Comparison of ENCODE assay signal across 11 cellular contexts in genomic region chr15:42890161-42890913, GRCh38. TPM values are rescaled to one million over a fixed set of nuclear protein-coding genes. Genes with fewer than 3 reads are reported as not detected.
DNase-seq lines count a peak whose midpoint lies in the region; ATAC-seq and TF ChIP-seq lines count a peak whose summit lies in the region.
"Had no signal": no experiment of that assay in that cellular context is flagged by ENCODE, and none has a peak within 500 bp of the region (broad histone marks: within the 10 kb centered on the region; RNA-seq: fewer than 3 reads in every experiment).

No MANE protein-coding gene starts in this region.

- H3K4me3 ChIP-seq in AG04450 (ENCODE audit: low read depth, low read length) (no peak overlapping the region), mammary epithelial cell (replicated peaks in 1 of 3; ENCODE audit: insufficient read depth in 1 of 3, low read depth in 2 of 3, low read length in 3 of 3) (no peak overlapping the region), gastrocnemius medialis (no peak overlapping the region)

- in situ Hi-C loops in mammary epithelial cell (cut with MboI; ENCODE audit: low sequenced_read_pairs in 2 of 2) (no loop called here), gastrocnemius medialis (cut with MboI; ENCODE audit: low sequenced_read_pairs in 4 of 4) (no loop called here)

- peak overlapping the region; percentile 58 for H3K27ac ChIP-seq in AG04450 (ENCODE audit: low read depth, low read length)
- peak overlapping the region; percentile 6 for H3K27ac ChIP-seq in mammary epithelial cell (ENCODE audit: insufficient read depth, low read depth, low read length)
- H3K27ac ChIP-seq in gastrocnemius medialis = no peak overlapping the region

- no peaks in the 10 kb centered on the region for H3K4me1 Mint-ChIP-seq in endothelial cell (ENCODE audit: unreplicated experiment)

- H3K36me3 ChIP-seq in mammary epithelial cell (ENCODE audit: insufficient read depth, low read length) = no peaks in the 10 kb centered on the region
- H3K36me3 ChIP-seq in gastrocnemius medialis = no peaks in the 10 kb centered on the region

- H3K9ac ChIP-seq in mammary epithelial cell (ENCODE audit: insufficient read depth, low read length) = no peak overlapping the region

- H3K4me3 Mint-ChIP-seq in endothelial cell (ENCODE audit: unreplicated experiment) = no peak overlapping the region
- H3K4me3 Mint-ChIP-seq: CD4-positive, alpha-beta T cell had no signal

- H4K20me1 ChIP-seq in mammary epithelial cell (ENCODE audit: insufficient read depth, low read length) = no peaks in the 10 kb centered on the region

- POLR2A ChIA-PET in AG04450 (lab: Yijun Ruan, JAX) = interaction anchor here (0.7 kb wide), 1 partner anchor 18 kb away, joined by 5 read pairs; no protein-coding TSS in a partner anchor

- peaks cover 21% of the 10 kb centered on the region for H3K4me1 ChIP-seq in mammary epithelial cell (ENCODE audit: insufficient read depth, low read length)
- H3K4me1 ChIP-seq in gastrocnemius medialis = peaks cover 7 to 9% of the 10 kb centered on the region in 2 donors

- ATAC-seq in gastrocnemius medialis = no peak

- no TSS peak for BruUV-seq in mammary epithelial cell (replicated peaks; lab: Mats Ljungman, UMichigan)

- peaks cover 3% of the 10 kb centered on the region for H3K9me3 ChIP-seq in AG04450 (ENCODE audit: control insufficient read depth, insufficient read depth, low read length)
- H3K9me3 ChIP-seq in mammary epithelial cell (replicated peaks; ENCODE audit: insufficient read depth, low read length) = peaks cover 3% of the 10 kb centered on the region
- H3K9me3 ChIP-seq in gastrocnemius medialis = no peaks in the 10 kb centered on the region

- CTCF ChIA-PET in AG04450 (lab: Charles Lee) (no interaction called here), mammary epithelial cell (lab: Charles Lee; ENCODE audit: low non-redundant PET) (interaction anchor here (0.7 kb wide), 1 partner anchor 525 kb away, joined by 3 read pairs; no protein-coding TSS in a partner anchor)

- H3K9me3 Mint-ChIP-seq in endothelial cell (ENCODE audit: unreplicated experiment) = no peaks in the 10 kb centered on the region

- H3K4me2 ChIP-seq in mammary epithelial cell (ENCODE audit: insufficient read depth, low read depth, low read length) = peak overlapping the region; percentile 62

- peaks cover 14% of the 10 kb centered on the region for H3K36me3 Mint-ChIP-seq in endothelial cell (ENCODE audit: low read depth, unreplicated experiment)

- TF ChIP-seq POLR2A in gastrocnemius medialis (IDR thresholded peaks at IDR 0.05) = no peak

- 46% methylated on average over 2 of the region's 2 CpGs for WGBS in mammary epithelial cell (ENCODE audit: low coverage, missing lambda C conversion rate)

- H3K27ac Mint-ChIP-seq in endothelial cell (ENCODE audit: unreplicated experiment) = no peak overlapping the region
- H3K27ac Mint-ChIP-seq: CD4-positive, alpha-beta T cell had no signal

- intact Hi-C loops in mammary epithelial cell (cut with micrococcal nuclease) = loop anchor here (5.0 kb wide), 1 partner anchor 33 kb away; no protein-coding TSS in a partner anchor
- intact Hi-C loops in gastrocnemius medialis (cut with DNase I; ENCODE audit: low total_unique reads) = no loop called here

- TF ChIP-seq CTCF in AG04450 (IDR thresholded peaks at IDR 0.05; ENCODE audit: low read depth, low read length) = no peak
- no peak for TF ChIP-seq CTCF in mammary epithelial cell (conservative IDR thresholded peaks at IDR 0.05 in 1 of 2, IDR thresholded peaks at IDR 0.05 in 1 of 2; ENCODE audit: extremely low read depth in 1 of 2, insufficient read depth in 1 of 2, low read depth in 1 of 2, low read length in 2 of 2)
- TF ChIP-seq CTCF in gastrocnemius medialis (IDR thresholded peaks at IDR 0.05 in 4 of 5, conservative IDR thresholded peaks at IDR 0.05 in 1 of 5) = no peak
- no peak for TF ChIP-seq CTCF in endothelial cell (IDR thresholded peaks at IDR 0.05; ENCODE audit: unreplicated experiment)

- peak; percentile 49 for DNase-seq in AG04450 (ENCODE audit: low read depth, low spot score)
- peak; percentile 82 for DNase-seq in HT1080 (ENCODE audit: low read depth)
- peak; percentile 79 for DNase-seq in mammary epithelial cell
- peak; percentile 27 for DNase-seq in iPS-NIHi7 (ENCODE audit: extremely low spot score)
- DNase-seq in gastrocnemius medialis = no peak
- DNase-seq in endothelial cell (ENCODE audit: low spot score) = no peak
- DNase-seq in NCI-H748 (lab: John Stamatoyannopoulos, UW; ENCODE audit: unreplicated experiment) = no peak
- no peak for DNase-seq in activated T-cell treated with anti-CD3 and anti-CD28 coated beads, Interleukin-2, amount 50 U/mL, for 1 hour
- DNase-seq: CD4-positive, alpha-beta T cell; NCI-H2227 treated with DMSO at 0.1 percent for 48 hours; T-helper 9 cell had no signal

- H2AFZ ChIP-seq in mammary epithelial cell (ENCODE audit: low read depth, low read length) = no peak overlapping the region

- H3K27me3 ChIP-seq in AG04450 (ENCODE audit: control insufficient read depth, insufficient read depth, low read length) (no peaks in the 10 kb centered on the region), mammary epithelial cell (ENCODE audit: insufficient read depth, low read length) (no peaks in the 10 kb centered on the region), gastrocnemius medialis (no peaks in the 10 kb centered on the region)

- peaks cover 3% of the 10 kb centered on the region for H3K27me3 Mint-ChIP-seq in endothelial cell (ENCODE audit: unreplicated experiment)
- H3K27me3 Mint-ChIP-seq: CD4-positive, alpha-beta T cell had no signal

- dilution Hi-C loops in mammary epithelial cell (cut with HindIII; ENCODE audit: low sequenced_read_pairs) = no loop called here

- H3K79me2 ChIP-seq in mammary epithelial cell (ENCODE audit: insufficient read depth, low read length) = peaks cover 42% of the 10 kb centered on the region

RNA-seq across cellular contexts. Expression of gene TTBK2, which starts 30.2 kb away (rescaled TPM):
- polyA plus RNA-seq in AG04450 (2011; rRNA removed) (6.0 and 8.2 TPM in 2 replicates), mammary epithelial cell (3.5 TPM)
- polyA minus RNA-seq in AG04450 (2011; rRNA and poly(A)+ RNA removed) = 10.9 and 14.4 TPM in 2 replicates
- 3.1 and 3.7 TPM in 2 replicates for total RNA-seq in HT1080 (2014; rRNA removed; shearing (Covaris generic))
- polyA plus RNA-seq in HT1080 (2015; cell fraction: cytosol; rRNA removed) = 2.8 and 4.4 TPM in 2 replicates
- polyA plus RNA-seq in HT1080 (2015; cell fraction: nucleus; rRNA removed) = 9.2 and 11.3 TPM in 2 replicates
- total RNA-seq in mammary epithelial cell (10 to 100 TPM; 14.8 to 25.8 TPM), gastrocnemius medialis (10 to 100 TPM in 3 of 4 donors, 1 to 10 TPM in 1; 8.8 to 20.3 (median 16.2) TPM), endothelial cell (ENCODE audit: unreplicated experiment) (14.1 TPM)
- polyA minus RNA-seq in mammary epithelial cell = 20.7 TPM

Comparison
In these comparisons a context has a peak if more than half of its experiments do, and no peak if none do; other contexts are left out.
1. DNase-seq: peak in AG04450 (single experiment), HT1080 (single experiment), mammary epithelial cell (single experiment) and iPS-NIHi7 (single experiment); none in gastrocnemius medialis (0 of 2), endothelial cell (single experiment), NCI-H748 (single experiment) and activated T-cell treated with anti-CD3 and anti-CD28 coated beads, Interleukin-2, amount 50 U/mL, for 1 hour (single experiment).
2. H3K27ac ChIP-seq: peak in AG04450 (single experiment) and mammary epithelial cell (single experiment); none in gastrocnemius medialis (0 of 4).